In the genomic region with DNA sequence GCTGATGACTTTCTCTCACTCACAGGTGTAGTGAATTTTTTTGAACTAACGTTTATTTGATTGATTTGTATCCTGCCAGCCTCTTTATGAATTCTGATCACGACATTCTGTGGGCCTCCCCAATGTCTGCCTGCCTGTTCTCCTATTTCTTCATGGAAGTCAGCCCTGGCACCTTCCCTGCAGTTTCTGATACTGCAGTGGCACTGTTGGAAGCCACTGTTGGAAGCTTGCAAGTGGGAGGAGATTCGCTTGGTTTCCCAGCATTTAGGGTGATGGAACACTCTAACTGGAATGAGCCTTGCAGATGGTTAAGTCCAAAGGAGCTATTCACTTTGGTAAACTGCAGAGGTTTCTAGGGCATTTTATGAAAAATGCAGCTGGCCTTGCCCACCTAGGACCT, we compare ENCODE assay signal across 23 cellular contexts. TPM values are rescaled to one million over a fixed set of nuclear protein-coding genes. Genes with fewer than 3 reads are reported as not detected.
"Had no signal": no experiment of that assay in that cellular context is flagged by ENCODE, and none has a peak within 500 bp of the region (broad histone marks: within the 10 kb centered on the region; RNA-seq: fewer than 3 reads in every experiment).

No MANE protein-coding gene starts in this region.

- DNase-seq: activated CD4-positive, alpha-beta T cell treated with anti-CD3 and anti-CD28 coated beads, Interleukin-2, amount 50 U/mL, for 4 hours; activated effector memory CD4-positive, alpha-beta T cell treated with Interleukin-2 at 50 U/mL for 16 hours; activated naive CD4-positive, alpha-beta T cell treated with anti-CD3 and anti-CD28 coated beads for 36 hours; activated T-cell treated with anti-CD3 and anti-CD28 coated beads, Interleukin-2, amount 50 U/mL, for 72 hours; brain microvascular endothelial cell; central memory CD4-positive, alpha-beta T cell; effector memory CD8-positive, alpha-beta T cell; glutamatergic neuron; hippocampal formation; kidney glomerular epithelial cell; left lung; midbrain; natural killer cell; occipital lobe; retina; stimulated activated CD4-positive, alpha-beta T cell treated with anti-CD3 and anti-CD28 coated beads, Interleukin-4, amount 100 ng/mL, for 1 hour; stimulated activated naive CD4-positive, alpha-beta T cell; T-helper 9 cell; thyroid gland had no signal

- H3K36me3 Mint-ChIP-seq: natural killer cell had no signal

- H3K36me3 ChIP-seq: brain microvascular endothelial cell, left lung, thyroid gland had no signal

- H3K9me3 Mint-ChIP-seq: activated naive CD4-positive, alpha-beta T cell treated with anti-CD3 and anti-CD28 coated beads for 36 hours; activated T-cell treated with anti-CD3 and anti-CD28 coated beads, Interleukin-2, amount 50 U/mL, for 72 hours; effector memory CD8-positive, alpha-beta T cell; natural killer cell had no signal

- FAIRE-seq: colon, frontal cortex, urothelium cell line had no signal

- H3K4me3 ChIP-seq: esophagus muscularis mucosa, left lung, thyroid gland had no signal

- H3K4me3 Mint-ChIP-seq: activated naive CD4-positive, alpha-beta T cell treated with anti-CD3 and anti-CD28 coated beads for 36 hours; natural killer cell had no signal

- H3K9me3 ChIP-seq: esophagus muscularis mucosa, left lung, thyroid gland had no signal

- H3K27me3 ChIP-seq: thyroid gland had no signal

- H3K27ac ChIP-seq: brain microvascular endothelial cell, left lung, thyroid gland had no signal

- H3K27ac Mint-ChIP-seq: activated naive CD4-positive, alpha-beta T cell treated with anti-CD3 and anti-CD28 coated beads for 36 hours; activated T-cell treated with anti-CD3 and anti-CD28 coated beads, Interleukin-2, amount 50 U/mL, for 72 hours; effector memory CD8-positive, alpha-beta T cell; natural killer cell had no signal

RNA-seq across cellular contexts. Expression of a gene that starts 1.3 kb away (rescaled TPM):
- total RNA-seq: natural killer cell had no signal
